25 cellular contexts compared by ENCODE assay signal in genomic region chr7:158676171-158676840, GRCh38. TPM values are rescaled to one million over a fixed set of nuclear protein-coding genes. Genes with fewer than 3 reads are reported as not detected.
DNase-seq lines count a peak whose midpoint lies in the region; ATAC-seq and TF ChIP-seq lines count a peak whose summit lies in the region.
"Had no signal": no experiment of that assay in that cellular context is flagged by ENCODE, and none has a peak within 500 bp of the region (broad histone marks: within the 10 kb centered on the region; RNA-seq: fewer than 3 reads in every experiment).

No MANE protein-coding gene starts in this region.

- H3K4me1 ChIP-seq in breast epithelium = no peaks in the 10 kb centered on the region
- H3K4me1 ChIP-seq: body of pancreas, HAP-1 had no signal

- DNase-seq in MCF 10A (ENCODE audit: unreplicated experiment) (peak; percentile 18), breast epithelium (ENCODE audit: low spot score in 2 of 2) (no peak), astrocyte of the spinal cord (ENCODE audit: low read depth, low spot score) (peak; percentile 28), fibroblast of mammary gland (ENCODE audit: low read depth) (peak; percentile 81), anterior cingulate cortex (lab: John Stamatoyannopoulos, UW) (no peak)
- DNase-seq in naive thymus-derived CD8-positive, alpha-beta T cell = no peak
- DNase-seq: activated naive CD8-positive, alpha-beta T cell treated with anti-CD3 and anti-CD28 coated beads for 36 hours; body of pancreas; Calu3; cortex of kidney; left colon; mesendoderm; NCI-H1105 treated with DMSO at 0.1 percent for 48 hours; NCI-H2081; NCI-H774; RPMI8226; stimulated activated CD4-positive, alpha-beta T cell treated with anti-CD3 and anti-CD28 coated beads, Interleukin-1b, Interleukin-23, amount 100 ng/mL, for 48 hours; substantia nigra had no signal

- in situ Hi-C loops in astrocyte of the spinal cord (cut with HindIII; ENCODE audit: low sequenced_read_pairs) = no loop called here

- ATAC-seq in HG02884 (IDR thresholded peaks at IDR 0.05; ENCODE audit: unreplicated experiment) = no peak
- no peak for ATAC-seq in HG02973 (IDR thresholded peaks at IDR 0.05; ENCODE audit: unreplicated experiment)
- ATAC-seq in naive thymus-derived CD8-positive, alpha-beta T cell = no peak
- ATAC-seq: A549, body of pancreas, HepG2, left colon had no signal

- TF ChIP-seq CTCF in MCF 10A (IDR thresholded peaks at IDR 0.05; ENCODE audit: unreplicated experiment) (no peak), breast epithelium (IDR thresholded peaks at IDR 0.05) (no peak), astrocyte of the spinal cord (IDR thresholded peaks at IDR 0.05; ENCODE audit: low read depth, low read length) (no peak), fibroblast of mammary gland (conservative IDR thresholded peaks at IDR 0.05; ENCODE audit: control insufficient read depth, insufficient read depth, low read depth, low read length) (no peak)

- no peak overlapping the region for H3K27ac ChIP-seq in breast epithelium
- H3K27ac ChIP-seq: A549, body of pancreas, skin epidermis, VCaP had no signal

- H3K4me3 ChIP-seq in breast epithelium (no peak overlapping the region), astrocyte of the spinal cord (ENCODE audit: low read depth, low read length) (no peak overlapping the region), fibroblast of mammary gland (ENCODE audit: control insufficient read depth, low read depth, low read length) (no peak overlapping the region)
- H3K4me3 ChIP-seq: A549, body of pancreas, HAP-1, skin epidermis had no signal

- H3K4me3 Mint-ChIP-seq in MCF 10A (ENCODE audit: unreplicated experiment) = no peak overlapping the region
- no peak overlapping the region for H3K4me3 Mint-ChIP-seq in naive thymus-derived CD8-positive, alpha-beta T cell
- H3K4me3 Mint-ChIP-seq: activated naive CD8-positive, alpha-beta T cell treated with anti-CD3 and anti-CD28 coated beads for 36 hours had no signal

- H3K36me3 ChIP-seq in breast epithelium = no peaks in the 10 kb centered on the region

- BruUV-seq in MCF 10A (replicated peaks; lab: Mats Ljungman, UMichigan) = no TSS peak

- CTCF ChIA-PET in MCF 10A (lab: Yijun Ruan, JAX) = no interaction called here

- H3K27me3 Mint-ChIP-seq in MCF 10A (ENCODE audit: insufficient read depth, unreplicated experiment) = no peaks in the 10 kb centered on the region
- no peaks in the 10 kb centered on the region for H3K27me3 Mint-ChIP-seq in naive thymus-derived CD8-positive, alpha-beta T cell
- H3K27me3 Mint-ChIP-seq: activated naive CD8-positive, alpha-beta T cell treated with anti-CD3 and anti-CD28 coated beads for 36 hours had no signal

- H3K36me3 Mint-ChIP-seq in MCF 10A (ENCODE audit: insufficient read depth, unreplicated experiment) = peaks cover 27% of the 10 kb centered on the region
- H3K36me3 Mint-ChIP-seq in naive thymus-derived CD8-positive, alpha-beta T cell = peaks cover 4 to 21% (median 14%) of the 10 kb centered on the region in 3 donors

- intact Hi-C loops in MCF 10A (cut with micrococcal nuclease) = no loop called here
- intact Hi-C loops in breast epithelium (cut with DNase I; ENCODE audit: low total_unique reads) = loop anchor here (2.0 kb wide), 1 partner anchor 68 kb away; no protein-coding TSS in a partner anchor

- POLR2A ChIA-PET in MCF 10A (lab: Yijun Ruan, JAX) = interaction anchor here (0.7 kb wide), 1 partner anchor 108 kb away, joined by 3 read pairs; no protein-coding TSS in a partner anchor
- POLR2A ChIA-PET in naive thymus-derived CD8-positive, alpha-beta T cell (lab: Charles Lee) = no interaction called here

- peaks cover 6% of the 10 kb centered on the region for H3K4me1 Mint-ChIP-seq in MCF 10A (ENCODE audit: insufficient read depth, unreplicated experiment)
- H3K4me1 Mint-ChIP-seq in naive thymus-derived CD8-positive, alpha-beta T cell = peaks cover 5 to 14% (median 9%) of the 10 kb centered on the region in 4 donors

- no peaks in the 10 kb centered on the region for H3K9me3 Mint-ChIP-seq in MCF 10A (ENCODE audit: unreplicated experiment)
- H3K9me3 Mint-ChIP-seq in naive thymus-derived CD8-positive, alpha-beta T cell = no peaks in the 10 kb centered on the region
- H3K9me3 Mint-ChIP-seq: activated naive CD8-positive, alpha-beta T cell treated with anti-CD3 and anti-CD28 coated beads for 36 hours had no signal

- peak overlapping the region; percentile 49 for H3K27ac Mint-ChIP-seq in MCF 10A (ENCODE audit: low read depth, unreplicated experiment)
- peak overlapping the region in 1 of 10 donors; percentile 12 for H3K27ac Mint-ChIP-seq in naive thymus-derived CD8-positive, alpha-beta T cell
- H3K27ac Mint-ChIP-seq: activated naive CD8-positive, alpha-beta T cell treated with anti-CD3 and anti-CD28 coated beads for 36 hours had no signal

- no peaks in the 10 kb centered on the region for H3K9me3 ChIP-seq in breast epithelium
- H3K9me3 ChIP-seq: A549, body of pancreas, HAP-1 had no signal

- TF ChIP-seq POLR2A in breast epithelium (IDR thresholded peaks at IDR 0.05) = no peak

- H3K27me3 ChIP-seq in breast epithelium = no peaks in the 10 kb centered on the region
- H3K27me3 ChIP-seq: body of pancreas had no signal

RNA-seq across cellular contexts. Expression of gene NCAPG2, which starts 28.3 kb away (rescaled TPM):
- total RNA-seq in MCF 10A (2022) (10.5 and 27.4 TPM in 2 replicates), breast epithelium (10 to 100 TPM in 2 of 3 donors, 1 to 10 TPM in 1; 9.8 to 12.5 (median 10.4) TPM)
- total RNA-seq in naive thymus-derived CD8-positive, alpha-beta T cell = 1 to 10 TPM; 6.7 to 7.7 TPM
- 1 to 10 TPM; 2.4 to 3.7 (median 2.6) TPM for polyA plus RNA-seq in naive thymus-derived CD8-positive, alpha-beta T cell

Comparison
In these comparisons a context has a peak if more than half of its experiments do, and no peak if none do; other contexts are left out.
1. DNase-seq: peak in MCF 10A (single experiment), astrocyte of the spinal cord (single experiment) and fibroblast of mammary gland (single experiment); none in breast epithelium (0 of 2), naive thymus-derived CD8-positive, alpha-beta T cell (0 of 10) and anterior cingulate cortex (0 of 58).